ENCODE assay signal across 29 cellular contexts in genomic region chr2:197990356-197990755, GRCh38.
"Had no signal": no experiment of that assay in that cellular context is flagged by ENCODE, and none has a peak within 500 bp of the region (broad histone marks: within the 10 kb centered on the region; RNA-seq: fewer than 3 reads in every experiment).

No MANE protein-coding gene starts in this region.

- H3K27ac ChIP-seq: neural progenitor cell, ovary, parathyroid adenoma, psoas muscle, right lobe of liver, sigmoid colon, stomach, thoracic aorta, thyroid gland, tibial nerve, upper lobe of left lung, vagina had no signal

- H3K36me3 Mint-ChIP-seq: natural killer cell; neural progenitor cell; stimulated activated effector memory CD8-positive, alpha-beta T cell treated with anti-CD3 and anti-CD28 coated beads, Interleukin-12 subunit alpha, Interleukin-12 subunit beta, amount 100 ng/mL, for 72 hours; stimulated activated naive B cell treated with anti-CD40 and anti-IgM and Interleukin-4, amounts not matched to agents 10 μg/mL and 1 μg/mL and 100 μg/mL, for 72 hours had no signal

- H3K4me1 Mint-ChIP-seq: natural killer cell; neural progenitor cell; stimulated activated naive B cell treated with anti-CD40 and anti-IgM and Interleukin-4, amounts not matched to agents 10 μg/mL and 1 μg/mL and 100 μg/mL, for 72 hours had no signal

- H3K4me3 ChIP-seq: neural progenitor cell, ovary, psoas muscle, right lobe of liver, sigmoid colon, stomach, thoracic aorta, thyroid gland, tibial nerve, upper lobe of left lung, vagina had no signal

- H3K27me3 ChIP-seq: neural progenitor cell, ovary, right lobe of liver, sigmoid colon, stomach, thyroid gland, tibial nerve, upper lobe of left lung, vagina had no signal

- H3K9ac ChIP-seq: neural progenitor cell, parathyroid adenoma had no signal

- H3K27me3 Mint-ChIP-seq: progenitor cell of endocrine pancreas; stimulated activated naive CD8-positive, alpha-beta T cell treated with anti-CD3 and anti-CD28 coated beads, Interleukin-15, Interleukin-2, amounts not matched to agents 100 ng/mL and 50 ng/mL, for 24 hours had no signal

- H3K27ac Mint-ChIP-seq: natural killer cell; nephron; neural progenitor cell; progenitor cell of endocrine pancreas; stimulated activated effector memory CD8-positive, alpha-beta T cell treated with anti-CD3 and anti-CD28 coated beads, Interleukin-12 subunit alpha, Interleukin-12 subunit beta, amount 100 ng/mL, for 72 hours; stimulated activated naive B cell treated with anti-CD40 and anti-IgM and Interleukin-4, amounts not matched to agents 10 μg/mL and 1 μg/mL and 100 μg/mL, for 72 hours; stimulated activated naive CD8-positive, alpha-beta T cell treated with anti-CD3 and anti-CD28 coated beads, Interleukin-15, Interleukin-2, amounts not matched to agents 100 ng/mL and 50 ng/mL, for 24 hours had no signal

- FAIRE-seq: small intestine, urothelium cell line had no signal

- ATAC-seq: natural killer cell; psoas muscle; right cardiac atrium; right lobe of liver; stimulated activated effector memory CD8-positive, alpha-beta T cell treated with anti-CD3 and anti-CD28 coated beads, Interleukin-12 subunit alpha, Interleukin-12 subunit beta, amount 100 ng/mL, for 72 hours; stimulated activated naive B cell treated with anti-CD40 and anti-IgM and Interleukin-4, amounts not matched to agents 10 μg/mL and 1 μg/mL and 100 μg/mL, for 72 hours had no signal

- H2AFZ ChIP-seq: neural progenitor cell, parathyroid adenoma had no signal

- H3K4me1 ChIP-seq: neural progenitor cell, right lobe of liver, thyroid gland, tibial nerve, upper lobe of left lung had no signal

- DNase-seq: natural killer cell; occipital lobe; ovary; posterior cingulate gyrus; psoas muscle; right cardiac atrium; right lobe of liver; sigmoid colon; small intestine; stimulated activated CD4-positive, alpha-beta T cell treated with anti-CD3 and anti-CD28 coated beads, Interleukin-15, amount 100 ng/mL, for 24 hours; stimulated activated CD4-positive, alpha-beta T cell treated with anti-CD3 and anti-CD28 coated beads, Interleukin-2, amount 100 ng/mL, for 24 hours; stimulated activated CD4-positive, alpha-beta T cell treated with anti-CD3 and anti-CD28 coated beads, Interleukin-2, amount 100 ng/mL, for 48 hours; stimulated activated CD4-positive, alpha-beta T cell treated with anti-CD3 and anti-CD28 coated beads, Interleukin-4, amount 100 ng/mL, for 24 hours; stimulated activated naive B cell treated with anti-CD40 and anti-IgM and Interleukin-4, amounts not matched to agents 10 μg/mL and 1 μg/mL and 100 μg/mL, for 72 hours; stimulated activated naive CD4-positive, alpha-beta T cell treated with Interleukin-2 at 50 U/mL for 16 hours; stomach; thyroid gland; trophoblast cell; upper lobe of left lung had no signal

- H3K4me2 ChIP-seq: neural progenitor cell had no signal

- H3K9me3 ChIP-seq: ovary, psoas muscle, right lobe of liver, sigmoid colon, stomach, thoracic aorta, thyroid gland, tibial nerve, upper lobe of left lung, vagina had no signal

- H3K36me3 ChIP-seq: neural progenitor cell, ovary, right lobe of liver, sigmoid colon, stomach, thoracic aorta, thyroid gland, tibial nerve, upper lobe of left lung, vagina had no signal

- H3K9me3 Mint-ChIP-seq: stimulated activated effector memory CD8-positive, alpha-beta T cell treated with anti-CD3 and anti-CD28 coated beads, Interleukin-12 subunit alpha, Interleukin-12 subunit beta, amount 100 ng/mL, for 72 hours had no signal

- H3K4me3 Mint-ChIP-seq: natural killer cell; nephron; neural progenitor cell; stimulated activated effector memory CD8-positive, alpha-beta T cell treated with anti-CD3 and anti-CD28 coated beads, Interleukin-12 subunit alpha, Interleukin-12 subunit beta, amount 100 ng/mL, for 72 hours; stimulated activated naive B cell treated with anti-CD40 and anti-IgM and Interleukin-4, amounts not matched to agents 10 μg/mL and 1 μg/mL and 100 μg/mL, for 72 hours; stimulated activated naive CD8-positive, alpha-beta T cell treated with anti-CD3 and anti-CD28 coated beads, Interleukin-15, Interleukin-2, amounts not matched to agents 100 ng/mL and 50 ng/mL, for 24 hours had no signal
